Comparison of ENCODE assay signal across 15 cellular contexts in the genomic region with DNA sequence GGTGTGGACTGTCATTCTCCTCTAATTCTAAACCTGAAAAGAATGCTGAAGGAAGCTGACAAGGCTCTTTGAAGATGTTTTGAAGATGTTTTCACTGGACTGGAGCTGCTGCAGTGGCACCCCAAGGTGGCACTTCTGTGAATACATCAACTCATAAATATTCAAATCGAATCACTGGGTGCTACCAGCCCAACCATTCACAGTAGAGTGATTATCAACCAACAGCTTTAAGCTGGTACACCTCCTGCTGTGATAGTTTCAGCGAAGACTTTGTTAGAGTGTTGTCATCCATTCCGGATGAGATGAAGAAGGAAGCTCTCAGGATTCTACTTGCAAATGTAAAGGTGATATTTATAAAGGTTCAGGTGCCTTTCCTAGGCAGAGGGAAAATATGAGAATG.
"Had no signal": no experiment of that assay in that cellular context is flagged by ENCODE, and none has a peak within 500 bp of the region (broad histone marks: within the 10 kb centered on the region; RNA-seq: fewer than 3 reads in every experiment).

No MANE protein-coding gene starts in this region.

- H3K4me1 ChIP-seq: body of pancreas, pancreas, thyroid gland had no signal

- H3K4me3 ChIP-seq: body of pancreas, esophagus muscularis mucosa, pancreas, thyroid gland had no signal

- H3K27me3 ChIP-seq: body of pancreas, esophagus muscularis mucosa, pancreas, thyroid gland had no signal

- H3K36me3 ChIP-seq: esophagus muscularis mucosa, pancreas, thyroid gland had no signal

- DNase-seq: activated CD4-positive, alpha-beta T cell treated with anti-CD3 and anti-CD28 coated beads, Interleukin-2, amount 10 ng/mL, durations not matched to agents 24 days and 14 days; activated CD4-positive, CD25-positive, alpha-beta regulatory T cell; activated CD8-positive, alpha-beta memory T cell treated with anti-CD3 and anti-CD28 coated beads for 24 hours; activated gamma-delta T cell treated with Interleukin-2 at 50 U/mL for 16 hours; amniotic stem cell; body of pancreas; caudate nucleus; hippocampal formation; kidney glomerular epithelial cell; mesenchymal stem cell; pancreas; stimulated activated CD4-positive, alpha-beta T cell treated with anti-CD3 and anti-CD28 coated beads, Interleukin-2, amount 100 ng/mL, for 48 hours; stimulated activated naive B cell treated with anti-CD40 and anti-IgM and Interleukin-4, amounts not matched to agents 10 μg/mL and 1 μg/mL and 100 μg/mL, for 72 hours; thyroid gland had no signal

- H3K27ac ChIP-seq: body of pancreas, esophagus muscularis mucosa, pancreas, thyroid gland had no signal

- ATAC-seq: body of pancreas; pancreas; stimulated activated naive B cell treated with anti-CD40 and anti-IgM and Interleukin-4, amounts not matched to agents 10 μg/mL and 1 μg/mL and 100 μg/mL, for 72 hours had no signal

- H3K9me3 ChIP-seq: body of pancreas, esophagus muscularis mucosa, pancreas, thyroid gland had no signal
